ENCODE assay signal across 2 cellular contexts in the genomic region with DNA sequence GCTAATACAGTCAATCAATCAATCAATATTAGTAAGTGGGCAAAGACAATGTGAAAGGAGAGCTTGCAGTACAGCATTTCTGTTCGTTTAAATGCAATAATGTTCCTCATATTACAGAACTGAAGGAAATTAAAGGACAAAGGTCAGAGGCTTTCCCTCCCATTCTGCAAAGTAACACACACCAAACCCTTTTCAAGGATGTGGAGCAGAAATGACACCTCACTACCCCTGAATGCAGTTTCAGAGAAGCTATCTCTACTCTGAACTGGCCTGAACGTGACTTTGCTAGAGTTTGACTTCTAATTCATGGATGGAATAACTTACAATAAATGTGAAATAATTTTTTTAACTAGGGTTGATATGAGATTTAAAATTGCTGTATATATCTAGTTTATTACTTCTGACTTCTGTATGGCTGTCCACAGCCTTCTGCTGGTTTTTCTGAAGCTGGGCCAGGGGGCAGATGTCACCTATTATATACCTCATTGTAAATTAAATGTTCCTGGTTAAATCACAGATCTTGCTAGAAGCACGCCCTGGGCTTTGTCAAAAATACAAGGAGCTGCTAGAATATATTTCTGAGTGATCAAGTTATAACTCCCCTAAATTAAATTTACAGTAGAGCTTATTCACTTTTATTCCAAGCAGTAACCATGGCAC.
TF ChIP-seq lines count a peak whose summit lies in the region.

No MANE protein-coding gene starts in this region.

TF ChIP-seq in SK-N-SH, 30 proteins besides CTCF, POLR2A, EP300 and RAD21 (continued from another document):
- TF ChIP-seq, protein P1, sequence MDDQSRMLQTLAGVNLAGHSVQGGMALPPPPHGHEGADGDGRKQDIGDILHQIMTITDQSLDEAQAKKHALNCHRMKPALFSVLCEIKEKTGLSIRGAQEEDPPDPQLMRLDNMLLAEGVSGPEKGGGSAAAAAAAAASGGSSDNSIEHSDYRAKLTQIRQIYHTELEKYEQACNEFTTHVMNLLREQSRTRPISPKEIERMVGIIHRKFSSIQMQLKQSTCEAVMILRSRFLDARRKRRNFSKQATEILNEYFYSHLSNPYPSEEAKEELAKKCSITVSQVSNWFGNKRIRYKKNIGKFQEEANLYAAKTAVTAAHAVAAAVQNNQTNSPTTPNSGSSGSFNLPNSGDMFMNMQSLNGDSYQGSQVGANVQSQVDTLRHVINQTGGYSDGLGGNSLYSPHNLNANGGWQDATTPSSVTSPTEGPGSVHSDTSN (IDR thresholded peaks at IDR 0.05): no peak
- no peak for TF ChIP-seq SMC3 (IDR thresholded peaks at IDR 0.05; ENCODE audit: low read depth, low read length)
- TF ChIP-seq RCOR1 (IDR thresholded peaks at IDR 0.05; ENCODE audit: low read length): no peak
- no peak for TF ChIP-seq POLR2AphosphoS5 (IDR thresholded peaks at IDR 0.05; ENCODE audit: low read depth, low read length)
- TF ChIP-seq CHD2 (IDR thresholded peaks at IDR 0.05; ENCODE audit: low read length, partially characterized antibody): no peak
- TF ChIP-seq GATA2 (CRISPR knock-in tag; IDR thresholded peaks at IDR 0.05): no peak
- TF ChIP-seq, protein P2, sequence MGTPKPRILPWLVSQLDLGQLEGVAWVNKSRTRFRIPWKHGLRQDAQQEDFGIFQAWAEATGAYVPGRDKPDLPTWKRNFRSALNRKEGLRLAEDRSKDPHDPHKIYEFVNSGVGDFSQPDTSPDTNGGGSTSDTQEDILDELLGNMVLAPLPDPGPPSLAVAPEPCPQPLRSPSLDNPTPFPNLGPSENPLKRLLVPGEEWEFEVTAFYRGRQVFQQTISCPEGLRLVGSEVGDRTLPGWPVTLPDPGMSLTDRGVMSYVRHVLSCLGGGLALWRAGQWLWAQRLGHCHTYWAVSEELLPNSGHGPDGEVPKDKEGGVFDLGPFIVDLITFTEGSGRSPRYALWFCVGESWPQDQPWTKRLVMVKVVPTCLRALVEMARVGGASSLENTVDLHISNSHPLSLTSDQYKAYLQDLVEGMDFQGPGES (IDR thresholded peaks at IDR 0.05; ENCODE audit: low read depth, low read length): no peak
- no peak for TF ChIP-seq NRF1 (IDR thresholded peaks at IDR 0.05; ENCODE audit: low read depth, low read length)
- no peak for TF ChIP-seq TEAD4 (IDR thresholded peaks at IDR 0.05; ENCODE audit: borderline replicate concordance, insufficient read depth)

TF ChIP-seq in neural cell, 6 proteins besides CTCF, POLR2A, EP300 and RAD21 (continued from another document):
- TF ChIP-seq, protein P3, sequence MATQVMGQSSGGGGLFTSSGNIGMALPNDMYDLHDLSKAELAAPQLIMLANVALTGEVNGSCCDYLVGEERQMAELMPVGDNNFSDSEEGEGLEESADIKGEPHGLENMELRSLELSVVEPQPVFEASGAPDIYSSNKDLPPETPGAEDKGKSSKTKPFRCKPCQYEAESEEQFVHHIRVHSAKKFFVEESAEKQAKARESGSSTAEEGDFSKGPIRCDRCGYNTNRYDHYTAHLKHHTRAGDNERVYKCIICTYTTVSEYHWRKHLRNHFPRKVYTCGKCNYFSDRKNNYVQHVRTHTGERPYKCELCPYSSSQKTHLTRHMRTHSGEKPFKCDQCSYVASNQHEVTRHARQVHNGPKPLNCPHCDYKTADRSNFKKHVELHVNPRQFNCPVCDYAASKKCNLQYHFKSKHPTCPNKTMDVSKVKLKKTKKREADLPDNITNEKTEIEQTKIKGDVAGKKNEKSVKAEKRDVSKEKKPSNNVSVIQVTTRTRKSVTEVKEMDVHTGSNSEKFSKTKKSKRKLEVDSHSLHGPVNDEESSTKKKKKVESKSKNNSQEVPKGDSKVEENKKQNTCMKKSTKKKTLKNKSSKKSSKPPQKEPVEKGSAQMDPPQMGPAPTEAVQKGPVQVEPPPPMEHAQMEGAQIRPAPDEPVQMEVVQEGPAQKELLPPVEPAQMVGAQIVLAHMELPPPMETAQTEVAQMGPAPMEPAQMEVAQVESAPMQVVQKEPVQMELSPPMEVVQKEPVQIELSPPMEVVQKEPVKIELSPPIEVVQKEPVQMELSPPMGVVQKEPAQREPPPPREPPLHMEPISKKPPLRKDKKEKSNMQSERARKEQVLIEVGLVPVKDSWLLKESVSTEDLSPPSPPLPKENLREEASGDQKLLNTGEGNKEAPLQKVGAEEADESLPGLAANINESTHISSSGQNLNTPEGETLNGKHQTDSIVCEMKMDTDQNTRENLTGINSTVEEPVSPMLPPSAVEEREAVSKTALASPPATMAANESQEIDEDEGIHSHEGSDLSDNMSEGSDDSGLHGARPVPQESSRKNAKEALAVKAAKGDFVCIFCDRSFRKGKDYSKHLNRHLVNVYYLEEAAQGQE (IDR thresholded peaks at IDR 0.05; ENCODE audit: borderline replicate concordance): no peak
